1 cellular context compared by ENCODE assay signal in the genomic region with DNA sequence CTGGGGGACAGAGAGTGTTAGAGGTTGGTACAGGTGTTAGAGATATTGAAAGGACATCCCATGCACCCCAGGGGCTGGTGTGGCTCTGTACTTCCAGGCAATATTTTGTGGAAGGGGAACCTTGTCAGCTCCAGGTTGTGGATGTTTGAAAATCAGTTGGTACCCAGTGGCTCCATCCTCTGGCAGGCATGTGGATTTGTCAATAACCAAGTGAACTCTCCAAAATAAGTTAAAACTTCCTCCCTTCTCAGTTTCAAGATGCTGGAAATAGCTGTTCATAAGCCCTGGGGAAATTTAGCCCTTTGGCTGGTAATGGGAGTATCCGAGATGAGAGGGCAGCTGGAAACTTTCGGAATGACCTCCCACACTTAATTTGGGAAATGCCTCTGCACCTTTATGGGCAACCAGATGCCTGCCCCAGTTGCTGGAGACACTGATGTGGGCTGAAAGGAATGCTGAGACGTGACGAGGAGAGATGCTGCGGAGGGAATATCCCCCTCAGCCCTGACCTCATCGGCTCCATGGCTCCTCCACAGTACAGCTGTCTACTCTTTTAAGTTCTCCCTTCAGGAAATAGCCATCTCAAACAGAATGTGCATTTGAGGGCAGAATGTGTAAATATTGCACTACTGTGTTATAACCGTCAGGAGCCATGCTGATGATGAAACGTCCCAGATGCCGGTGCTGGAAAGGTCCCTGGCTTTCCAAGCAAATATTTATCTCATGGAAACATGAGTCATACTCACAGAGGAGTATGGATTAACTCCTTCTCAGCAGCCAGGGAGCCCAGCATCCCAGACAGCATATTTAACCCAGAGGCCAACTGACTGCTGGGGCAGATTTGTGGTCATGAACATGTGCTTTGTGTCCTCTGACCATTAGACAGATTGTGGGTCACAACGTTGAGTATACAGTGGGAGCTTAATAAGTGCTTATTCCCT.
TF ChIP-seq lines count a peak whose summit lies in the region.

No MANE protein-coding gene starts in this region.

TF ChIP-seq in HepG2, 621 proteins besides CTCF, POLR2A, EP300 and RAD21 (continued from another document and continues in another):
- TF ChIP-seq, protein P1, sequence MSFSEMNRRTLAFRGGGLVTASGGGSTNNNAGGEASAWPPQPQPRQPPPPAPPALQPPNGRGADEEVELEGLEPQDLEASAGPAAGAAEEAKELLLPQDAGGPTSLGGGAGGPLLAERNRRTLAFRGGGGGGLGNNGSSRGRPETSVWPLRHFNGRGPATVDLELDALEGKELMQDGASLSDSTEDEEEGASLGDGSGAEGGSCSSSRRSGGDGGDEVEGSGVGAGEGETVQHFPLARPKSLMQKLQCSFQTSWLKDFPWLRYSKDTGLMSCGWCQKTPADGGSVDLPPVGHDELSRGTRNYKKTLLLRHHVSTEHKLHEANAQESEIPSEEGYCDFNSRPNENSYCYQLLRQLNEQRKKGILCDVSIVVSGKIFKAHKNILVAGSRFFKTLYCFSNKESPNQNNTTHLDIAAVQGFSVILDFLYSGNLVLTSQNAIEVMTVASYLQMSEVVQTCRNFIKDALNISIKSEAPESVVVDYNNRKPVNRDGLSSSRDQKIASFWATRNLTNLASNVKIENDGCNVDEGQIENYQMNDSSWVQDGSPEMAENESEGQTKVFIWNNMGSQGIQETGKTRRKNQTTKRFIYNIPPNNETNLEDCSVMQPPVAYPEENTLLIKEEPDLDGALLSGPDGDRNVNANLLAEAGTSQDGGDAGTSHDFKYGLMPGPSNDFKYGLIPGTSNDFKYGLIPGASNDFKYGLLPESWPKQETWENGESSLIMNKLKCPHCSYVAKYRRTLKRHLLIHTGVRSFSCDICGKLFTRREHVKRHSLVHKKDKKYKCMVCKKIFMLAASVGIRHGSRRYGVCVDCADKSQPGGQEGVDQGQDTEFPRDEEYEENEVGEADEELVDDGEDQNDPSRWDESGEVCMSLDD (CRISPR knock-in tag; IDR thresholded peaks at IDR 0.05; ENCODE audit: borderline replicate concordance), result no peak
- TF ChIP-seq, protein P2, sequence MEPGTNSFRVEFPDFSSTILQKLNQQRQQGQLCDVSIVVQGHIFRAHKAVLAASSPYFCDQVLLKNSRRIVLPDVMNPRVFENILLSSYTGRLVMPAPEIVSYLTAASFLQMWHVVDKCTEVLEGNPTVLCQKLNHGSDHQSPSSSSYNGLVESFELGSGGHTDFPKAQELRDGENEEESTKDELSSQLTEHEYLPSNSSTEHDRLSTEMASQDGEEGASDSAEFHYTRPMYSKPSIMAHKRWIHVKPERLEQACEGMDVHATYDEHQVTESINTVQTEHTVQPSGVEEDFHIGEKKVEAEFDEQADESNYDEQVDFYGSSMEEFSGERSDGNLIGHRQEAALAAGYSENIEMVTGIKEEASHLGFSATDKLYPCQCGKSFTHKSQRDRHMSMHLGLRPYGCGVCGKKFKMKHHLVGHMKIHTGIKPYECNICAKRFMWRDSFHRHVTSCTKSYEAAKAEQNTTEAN (CRISPR knock-in tag; conservative IDR thresholded peaks at IDR 0.05), result peak; percentile 72
- TF ChIP-seq NFKB2 (CRISPR knock-in tag; IDR thresholded peaks at IDR 0.05; ENCODE audit: borderline replicate concordance), result no peak
- TF ChIP-seq, protein P3, sequence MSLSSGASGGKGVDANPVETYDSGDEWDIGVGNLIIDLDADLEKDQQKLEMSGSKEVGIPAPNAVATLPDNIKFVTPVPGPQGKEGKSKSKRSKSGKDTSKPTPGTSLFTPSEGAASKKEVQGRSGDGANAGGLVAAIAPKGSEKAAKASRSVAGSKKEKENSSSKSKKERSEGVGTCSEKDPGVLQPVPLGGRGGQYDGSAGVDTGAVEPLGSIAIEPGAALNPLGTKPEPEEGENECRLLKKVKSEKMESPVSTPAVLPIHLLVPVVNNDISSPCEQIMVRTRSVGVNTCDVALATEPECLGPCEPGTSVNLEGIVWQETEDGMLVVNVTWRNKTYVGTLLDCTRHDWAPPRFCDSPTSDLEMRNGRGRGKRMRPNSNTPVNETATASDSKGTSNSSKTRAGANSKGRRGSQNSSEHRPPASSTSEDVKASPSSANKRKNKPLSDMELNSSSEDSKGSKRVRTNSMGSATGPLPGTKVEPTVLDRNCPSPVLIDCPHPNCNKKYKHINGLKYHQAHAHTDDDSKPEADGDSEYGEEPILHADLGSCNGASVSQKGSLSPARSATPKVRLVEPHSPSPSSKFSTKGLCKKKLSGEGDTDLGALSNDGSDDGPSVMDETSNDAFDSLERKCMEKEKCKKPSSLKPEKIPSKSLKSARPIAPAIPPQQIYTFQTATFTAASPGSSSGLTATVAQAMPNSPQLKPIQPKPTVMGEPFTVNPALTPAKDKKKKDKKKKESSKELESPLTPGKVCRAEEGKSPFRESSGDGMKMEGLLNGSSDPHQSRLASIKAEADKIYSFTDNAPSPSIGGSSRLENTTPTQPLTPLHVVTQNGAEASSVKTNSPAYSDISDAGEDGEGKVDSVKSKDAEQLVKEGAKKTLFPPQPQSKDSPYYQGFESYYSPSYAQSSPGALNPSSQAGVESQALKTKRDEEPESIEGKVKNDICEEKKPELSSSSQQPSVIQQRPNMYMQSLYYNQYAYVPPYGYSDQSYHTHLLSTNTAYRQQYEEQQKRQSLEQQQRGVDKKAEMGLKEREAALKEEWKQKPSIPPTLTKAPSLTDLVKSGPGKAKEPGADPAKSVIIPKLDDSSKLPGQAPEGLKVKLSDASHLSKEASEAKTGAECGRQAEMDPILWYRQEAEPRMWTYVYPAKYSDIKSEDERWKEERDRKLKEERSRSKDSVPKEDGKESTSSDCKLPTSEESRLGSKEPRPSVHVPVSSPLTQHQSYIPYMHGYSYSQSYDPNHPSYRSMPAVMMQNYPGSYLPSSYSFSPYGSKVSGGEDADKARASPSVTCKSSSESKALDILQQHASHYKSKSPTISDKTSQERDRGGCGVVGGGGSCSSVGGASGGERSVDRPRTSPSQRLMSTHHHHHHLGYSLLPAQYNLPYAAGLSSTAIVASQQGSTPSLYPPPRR (CRISPR knock-in tag; IDR thresholded peaks at IDR 0.05; ENCODE audit: borderline replicate concordance), result peak; percentile 96
- peak; percentile 83 for TF ChIP-seq ZBTB21 (CRISPR knock-in tag; IDR thresholded peaks at IDR 0.05)
- TF ChIP-seq CBX1 (IDR thresholded peaks at IDR 0.05; ENCODE audit: low read depth), result peak; percentile 7
- peak; percentile 83; the same call in 1 of the 2 replicates for TF ChIP-seq ZNF775 (CRISPR knock-in tag; IDR thresholded peaks at IDR 0.05; ENCODE audit: borderline replicate concordance)
- TF ChIP-seq ZNF782 (CRISPR knock-in tag; IDR thresholded peaks at IDR 0.05; ENCODE audit: borderline replicate concordance), result no peak
- peak; percentile 98 for TF ChIP-seq RCOR2 (CRISPR knock-in tag; IDR thresholded peaks at IDR 0.05)
- TF ChIP-seq RXRA (CRISPR knock-in tag; IDR thresholded peaks at IDR 0.05), result peak; percentile 90; the same call in 1 of the 2 replicates
- peak; percentile 86 for TF ChIP-seq CBFB (CRISPR knock-in tag; IDR thresholded peaks at IDR 0.05)
- TF ChIP-seq GATAD2A (CRISPR knock-in tag; IDR thresholded peaks at IDR 0.05), result peak; percentile 99
- TF ChIP-seq NFIC (IDR thresholded peaks at IDR 0.05; ENCODE audit: low read length), result peak; percentile 94
- TF ChIP-seq ZBTB3 (CRISPR knock-in tag; IDR thresholded peaks at IDR 0.05; ENCODE audit: borderline replicate concordance, low read depth), result 0 out of 2 replicates have a peak, but pooled peaks have one; percentile 38
- TF ChIP-seq NBN (conservative IDR thresholded peaks at IDR 0.05), result no peak
- TF ChIP-seq, protein P4, sequence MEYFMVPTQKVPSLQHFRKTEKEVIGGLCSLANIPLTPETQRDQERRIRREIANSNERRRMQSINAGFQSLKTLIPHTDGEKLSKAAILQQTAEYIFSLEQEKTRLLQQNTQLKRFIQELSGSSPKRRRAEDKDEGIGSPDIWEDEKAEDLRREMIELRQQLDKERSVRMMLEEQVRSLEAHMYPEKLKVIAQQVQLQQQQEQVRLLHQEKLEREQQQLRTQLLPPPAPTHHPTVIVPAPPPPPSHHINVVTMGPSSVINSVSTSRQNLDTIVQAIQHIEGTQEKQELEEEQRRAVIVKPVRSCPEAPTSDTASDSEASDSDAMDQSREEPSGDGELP (IDR thresholded peaks at IDR 0.05; ENCODE audit: borderline replicate concordance, low read depth), result peak; percentile 97
- no peak for TF ChIP-seq SP1 (IDR thresholded peaks at IDR 0.05)
- no peak for TF ChIP-seq SP1 (CRISPR knock-in tag; IDR thresholded peaks at IDR 0.05)
- TF ChIP-seq ZNF878 (CRISPR knock-in tag; IDR thresholded peaks at IDR 0.05), result peak; percentile 93; the same call in 1 of the 2 replicates
- no peak for TF ChIP-seq ZNF547 (CRISPR knock-in tag; IDR thresholded peaks at IDR 0.05)
- peak; percentile 88 for TF ChIP-seq ARNTL (CRISPR knock-in tag; IDR thresholded peaks at IDR 0.05)
- TF ChIP-seq ZC3H4 (CRISPR knock-in tag; IDR thresholded peaks at IDR 0.05; ENCODE audit: borderline replicate concordance), result no peak
- TF ChIP-seq, protein P5, sequence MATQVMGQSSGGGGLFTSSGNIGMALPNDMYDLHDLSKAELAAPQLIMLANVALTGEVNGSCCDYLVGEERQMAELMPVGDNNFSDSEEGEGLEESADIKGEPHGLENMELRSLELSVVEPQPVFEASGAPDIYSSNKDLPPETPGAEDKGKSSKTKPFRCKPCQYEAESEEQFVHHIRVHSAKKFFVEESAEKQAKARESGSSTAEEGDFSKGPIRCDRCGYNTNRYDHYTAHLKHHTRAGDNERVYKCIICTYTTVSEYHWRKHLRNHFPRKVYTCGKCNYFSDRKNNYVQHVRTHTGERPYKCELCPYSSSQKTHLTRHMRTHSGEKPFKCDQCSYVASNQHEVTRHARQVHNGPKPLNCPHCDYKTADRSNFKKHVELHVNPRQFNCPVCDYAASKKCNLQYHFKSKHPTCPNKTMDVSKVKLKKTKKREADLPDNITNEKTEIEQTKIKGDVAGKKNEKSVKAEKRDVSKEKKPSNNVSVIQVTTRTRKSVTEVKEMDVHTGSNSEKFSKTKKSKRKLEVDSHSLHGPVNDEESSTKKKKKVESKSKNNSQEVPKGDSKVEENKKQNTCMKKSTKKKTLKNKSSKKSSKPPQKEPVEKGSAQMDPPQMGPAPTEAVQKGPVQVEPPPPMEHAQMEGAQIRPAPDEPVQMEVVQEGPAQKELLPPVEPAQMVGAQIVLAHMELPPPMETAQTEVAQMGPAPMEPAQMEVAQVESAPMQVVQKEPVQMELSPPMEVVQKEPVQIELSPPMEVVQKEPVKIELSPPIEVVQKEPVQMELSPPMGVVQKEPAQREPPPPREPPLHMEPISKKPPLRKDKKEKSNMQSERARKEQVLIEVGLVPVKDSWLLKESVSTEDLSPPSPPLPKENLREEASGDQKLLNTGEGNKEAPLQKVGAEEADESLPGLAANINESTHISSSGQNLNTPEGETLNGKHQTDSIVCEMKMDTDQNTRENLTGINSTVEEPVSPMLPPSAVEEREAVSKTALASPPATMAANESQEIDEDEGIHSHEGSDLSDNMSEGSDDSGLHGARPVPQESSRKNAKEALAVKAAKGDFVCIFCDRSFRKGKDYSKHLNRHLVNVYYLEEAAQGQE (IDR thresholded peaks at IDR 0.05; ENCODE audit: borderline replicate concordance in 1 of 2, low read depth in 1 of 2, low read length in 2 of 2), result peak in 1 of 2 experiments; percentile 73; a peak in 1 of 4 replicates
- TF ChIP-seq ZNF703 (CRISPR knock-in tag; IDR thresholded peaks at IDR 0.05; ENCODE audit: borderline replicate concordance), result 0 out of 2 replicates have a peak, but pooled peaks have one; percentile 60
- no peak for TF ChIP-seq ZNF546 (CRISPR knock-in tag; conservative IDR thresholded peaks at IDR 0.05)
- TF ChIP-seq NFRKB (IDR thresholded peaks at IDR 0.05), result no peak
- peak; percentile 89 for TF ChIP-seq ZNF350 (CRISPR knock-in tag; IDR thresholded peaks at IDR 0.05; ENCODE audit: borderline replicate concordance, low read depth)
- TF ChIP-seq, protein P6, sequence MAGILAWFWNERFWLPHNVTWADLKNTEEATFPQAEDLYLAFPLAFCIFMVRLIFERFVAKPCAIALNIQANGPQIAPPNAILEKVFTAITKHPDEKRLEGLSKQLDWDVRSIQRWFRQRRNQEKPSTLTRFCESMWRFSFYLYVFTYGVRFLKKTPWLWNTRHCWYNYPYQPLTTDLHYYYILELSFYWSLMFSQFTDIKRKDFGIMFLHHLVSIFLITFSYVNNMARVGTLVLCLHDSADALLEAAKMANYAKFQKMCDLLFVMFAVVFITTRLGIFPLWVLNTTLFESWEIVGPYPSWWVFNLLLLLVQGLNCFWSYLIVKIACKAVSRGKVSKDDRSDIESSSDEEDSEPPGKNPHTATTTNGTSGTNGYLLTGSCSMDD (CRISPR knock-in tag; IDR thresholded peaks at IDR 0.05), result no peak
- TF ChIP-seq ZSCAN30 (CRISPR knock-in tag; IDR thresholded peaks at IDR 0.05), result no peak
- TF ChIP-seq, protein P7, sequence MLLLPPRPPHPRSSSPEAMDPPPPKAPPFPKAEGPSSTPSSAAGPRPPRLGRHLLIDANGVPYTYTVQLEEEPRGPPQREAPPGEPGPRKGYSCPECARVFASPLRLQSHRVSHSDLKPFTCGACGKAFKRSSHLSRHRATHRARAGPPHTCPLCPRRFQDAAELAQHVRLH (CRISPR knock-in tag; IDR thresholded peaks at IDR 0.05; ENCODE audit: borderline replicate concordance, low read depth), result peak; percentile 65; the same call in 1 of the 2 replicates
- peak; percentile 64; the same call in 1 of the 2 replicates for TF ChIP-seq ZNF121 (CRISPR knock-in tag; IDR thresholded peaks at IDR 0.05)
- TF ChIP-seq KDM2A (CRISPR knock-in tag; IDR thresholded peaks at IDR 0.05; ENCODE audit: borderline replicate concordance, low read depth), result peak; percentile 37; the same call in 1 of the 2 replicates
- TF ChIP-seq CEBPB (IDR thresholded peaks at IDR 0.05; ENCODE audit: borderline replicate concordance, low read depth, low read length), result peak; percentile 98
- peak; percentile 71; the same call in 1 of the 2 replicates for TF ChIP-seq NKX3-1 (CRISPR knock-in tag; IDR thresholded peaks at IDR 0.05)
- TF ChIP-seq, protein P8, sequence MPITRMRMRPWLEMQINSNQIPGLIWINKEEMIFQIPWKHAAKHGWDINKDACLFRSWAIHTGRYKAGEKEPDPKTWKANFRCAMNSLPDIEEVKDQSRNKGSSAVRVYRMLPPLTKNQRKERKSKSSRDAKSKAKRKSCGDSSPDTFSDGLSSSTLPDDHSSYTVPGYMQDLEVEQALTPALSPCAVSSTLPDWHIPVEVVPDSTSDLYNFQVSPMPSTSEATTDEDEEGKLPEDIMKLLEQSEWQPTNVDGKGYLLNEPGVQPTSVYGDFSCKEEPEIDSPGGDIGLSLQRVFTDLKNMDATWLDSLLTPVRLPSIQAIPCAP (CRISPR knock-in tag; IDR thresholded peaks at IDR 0.05; ENCODE audit: low read depth), result no peak
